Comparison of ENCODE assay signal across 8 cellular contexts in genomic region chr14:81169711-81170103, GRCh38. TPM values are rescaled to one million over a fixed set of nuclear protein-coding genes. Genes with fewer than 3 reads are reported as not detected.
A peak's percentile ranks its signal among the peaks of the same experiment; 100 is the strongest.
DNase-seq lines count a peak whose midpoint lies in the region; ATAC-seq and TF ChIP-seq lines count a peak whose summit lies in the region.

No MANE protein-coding gene starts in this region.

- H3K9me3 ChIP-seq in HUES64 (ENCODE audit: insufficient read depth, low read depth, low read length): no peaks in the 10 kb centered on the region

- TF ChIP-seq CTCF in GM13977 (IDR thresholded peaks at IDR 0.05; ENCODE audit: extremely low read depth, insufficient read depth, missing control alignments): no peak

- no peaks in the 10 kb centered on the region for H3K36me3 Mint-ChIP-seq in activated naive CD4-positive, alpha-beta T cell treated with anti-CD3 and anti-CD28 coated beads, Interleukin-2, amount 50 U/mL, for 24 hours

- H3K4me1 ChIP-seq in HUES64 (ENCODE audit: insufficient read depth, low read length): no peaks in the 10 kb centered on the region

- ATAC-seq in GM21390 (IDR thresholded peaks at IDR 0.05; ENCODE audit: unreplicated experiment) (peak; percentile 15), Right ventricle myocardium superior (ENCODE audit: poor library complexity) (peak; percentile 82)

- H3K27me3 ChIP-seq in HUES64 (ENCODE audit: insufficient read depth, low read length): no peaks in the 10 kb centered on the region

- intact Hi-C loops in Right ventricle myocardium superior (cut with DNase I): loop anchor here (10.0 kb wide), 2 partner anchors 175 to 215 kb away; partner anchors contain the start of gene TSHR

- DNase-seq in ELR (ENCODE audit: low read depth): peak; percentile 34
- peak; percentile 85 for DNase-seq in Right ventricle myocardium superior
- peak; percentile 43 for DNase-seq in occipital lobe (lab: John Stamatoyannopoulos, UW)
- no peak for DNase-seq in NCI-H187 (lab: John Stamatoyannopoulos, UW)
- DNase-seq in GM13977 (ENCODE audit: low spot score): no peak

- in situ Hi-C loops in GM13977 (cut with MboI; ENCODE audit: low pct_unique_long_range_greater_than_20kb, low sequenced_read_pairs, unreplicated experiment): loop anchor here (10.0 kb wide), 1 partner anchor 185 kb away; no protein-coding TSS in a partner anchor

- H3K4me1 Mint-ChIP-seq in activated naive CD4-positive, alpha-beta T cell treated with anti-CD3 and anti-CD28 coated beads, Interleukin-2, amount 50 U/mL, for 24 hours: peaks cover 30% of the 10 kb centered on the region

- H3K27me3 Mint-ChIP-seq in activated naive CD4-positive, alpha-beta T cell treated with anti-CD3 and anti-CD28 coated beads, Interleukin-2, amount 50 U/mL, for 24 hours: no peaks in the 10 kb centered on the region

- WGBS in HUES64: 66% methylated on average over 10 of the region's 10 CpGs

- H3K9me3 Mint-ChIP-seq in activated naive CD4-positive, alpha-beta T cell treated with anti-CD3 and anti-CD28 coated beads, Interleukin-2, amount 50 U/mL, for 24 hours: no peaks in the 10 kb centered on the region

- peak overlapping the region; percentile 91 for H3K4me3 Mint-ChIP-seq in activated naive CD4-positive, alpha-beta T cell treated with anti-CD3 and anti-CD28 coated beads, Interleukin-2, amount 50 U/mL, for 24 hours

- H3K27ac ChIP-seq in HUES64 (ENCODE audit: low read depth, low read length): no peak overlapping the region; the same call in 1 of the 2 replicates

- H3K9ac ChIP-seq in HUES64 (ENCODE audit: low read depth, low read length): peak overlapping the region; percentile 88

- H3K27ac Mint-ChIP-seq in activated naive CD4-positive, alpha-beta T cell treated with anti-CD3 and anti-CD28 coated beads, Interleukin-2, amount 50 U/mL, for 24 hours: peak overlapping the region; percentile 98

- no peaks in the 10 kb centered on the region for H3K36me3 ChIP-seq in HUES64 (ENCODE audit: insufficient read depth, low read length)

- H3K4me3 ChIP-seq in HUES64 (ENCODE audit: low read length): peak overlapping the region; percentile 71

RNA-seq across cellular contexts. Expression of gene GTF2A1, which starts 51.1 kb away (rescaled TPM):
- polyA plus RNA-seq in HUES64 (2013, experiment 1 of 2): 29.5 TPM
- polyA plus RNA-seq in HUES64 (2013, experiment 2 of 2): 30.9 TPM
- total RNA-seq in Right ventricle myocardium superior (17.1 TPM), occipital lobe (70.7 TPM)

Comparison
In these comparisons a context has a peak if more than half of its experiments do, and no peak if none do; other contexts are left out.
1. DNase-seq: peak in ELR (single experiment), Right ventricle myocardium superior (single experiment) and occipital lobe (single experiment); none in NCI-H187 (0 of 2) and GM13977 (single experiment).